Comparison of ENCODE assay signal across 16 cellular contexts in genomic region chr20:1874534-1875168, GRCh38. TPM values are rescaled to one million over a fixed set of nuclear protein-coding genes. Genes with fewer than 3 reads are reported as not detected.
DNase-seq lines count a peak whose midpoint lies in the region; ATAC-seq and TF ChIP-seq lines count a peak whose summit lies in the region.
"Had no signal": no experiment of that assay in that cellular context is flagged by ENCODE, and none has a peak within 500 bp of the region (broad histone marks: within the 10 kb centered on the region; RNA-seq: fewer than 3 reads in every experiment).

No MANE protein-coding gene starts in this region.

- POLR2A ChIA-PET in IMR-90 (lab: Charles Lee; ENCODE audit: unreplicated experiment): no interaction called here

- H3K9me3 ChIP-seq in IMR-90 (ENCODE audit: control insufficient read depth, insufficient read depth, low read length) (0 out of 2 replicates have a peak, but pooled peaks cover 2% of the 10 kb centered on the region), heart right ventricle (peaks cover 0 to 5% (median 0%) of the 10 kb centered on the region in 11 donors)
- H3K9me3 ChIP-seq: sigmoid colon, SK-N-SH had no signal

- no peaks in the 10 kb centered on the region for H3K79me1 ChIP-seq in IMR-90 (ENCODE audit: low read depth in 1 of 2, low read length in 2 of 2)

- H3K4me2 ChIP-seq in IMR-90 (ENCODE audit: low read depth, low read length): no peak overlapping the region
- H3K4me2 ChIP-seq: SK-N-SH had no signal

- H3K9me1 ChIP-seq in IMR-90 (ENCODE audit: insufficient read depth, low read length): no peaks in the 10 kb centered on the region

- H2BK20ac ChIP-seq in IMR-90 (ENCODE audit: low read depth, low read length): no peak overlapping the region

- H3K36me3 ChIP-seq in IMR-90 (ENCODE audit: control insufficient read depth, insufficient read depth, low read length) (no peaks in the 10 kb centered on the region), heart right ventricle (no peaks in the 10 kb centered on the region)
- H3K36me3 ChIP-seq: sigmoid colon had no signal

- in situ Hi-C loops in IMR-90 (cut with MboI; ENCODE audit: low sequenced_read_pairs): no loop called here

- no peak overlapping the region for H2AK9ac ChIP-seq in IMR-90 (replicated peaks; ENCODE audit: low read depth, low read length, poor library complexity)

- H3K9ac ChIP-seq in IMR-90 (ENCODE audit: low read depth, low read length): no peak overlapping the region
- H3K9ac ChIP-seq: SK-N-SH had no signal

- no peak overlapping the region for H3K18ac ChIP-seq in IMR-90 (ENCODE audit: low read depth, low read length)

- H3K4me3 ChIP-seq in IMR-90 (ENCODE audit: insufficient read depth, low read depth, low read length) (no peak overlapping the region), heart right ventricle (no peak overlapping the region), lower leg skin (ENCODE audit: low read depth, poor library complexity, severe bottlenecking) (no peak overlapping the region)
- H3K4me3 ChIP-seq: sigmoid colon had no signal

- H3K27ac ChIP-seq in IMR-90 (ENCODE audit: insufficient read depth, low read length) (no peak overlapping the region), heart right ventricle (peak overlapping the region in 1 of 10 donors; percentile 58)
- H3K27ac ChIP-seq: sigmoid colon had no signal

- H3K4ac ChIP-seq in IMR-90 (ENCODE audit: low read depth, low read length): no peak overlapping the region

- H3K23ac ChIP-seq in IMR-90 (ENCODE audit: low read depth, low read length): no peak overlapping the region

- H2AK5ac ChIP-seq in IMR-90 (ENCODE audit: low read depth, low read length): no peak overlapping the region

- dilution Hi-C loops in IMR-90 (cut with HindIII; ENCODE audit: low sequenced_read_pairs, unreplicated experiment): no loop called here

- H3K14ac ChIP-seq in IMR-90 (replicated peaks; ENCODE audit: low read depth, low read length): no peak overlapping the region

- no peak overlapping the region for H2BK15ac ChIP-seq in IMR-90 (ENCODE audit: low read depth, low read length)

- H2BK5ac ChIP-seq in IMR-90 (ENCODE audit: low read depth, low read length, poor library complexity, severe bottlenecking): no peak overlapping the region

- DNase-seq in IMR-90 (peak; percentile 29), SKM-1 (lab: John Stamatoyannopoulos, UW; ENCODE audit: unreplicated experiment) (peak; percentile 35), heart right ventricle (peak in 1 of 2 donors; percentile 30), sciatic nerve (ENCODE audit: low spot score) (no peak), lower leg skin (ENCODE audit: low spot score in 2 of 2) (no peak)
- DNase-seq: activated B cell treated with CpG ODN at 0.5 μM for 24 hours; activated CD8-positive, alpha-beta memory T cell treated with anti-CD3 and anti-CD28 coated beads, Interleukin-2, amount 50 U/mL, for 48 hours; CD4-positive, CD25-positive, alpha-beta regulatory T cell; NCI-H187; NCI-H82; sigmoid colon; SK-N-SH; stimulated activated naive CD8-positive, alpha-beta T cell treated with anti-CD3 and anti-CD28 coated beads, Interleukin-15, amount 100 ng/mL, for 72 hours had no signal

- 73% methylated on average over 12 of the region's 17 CpGs; no CpG with 5 or more reads in 1 of the 2 experiments for WGBS in IMR-90 (ENCODE audit: extremely low coverage in 2 of 2, insufficient read length in 1 of 2), 2 experiments
- WGBS in heart right ventricle, 2 donors: 65 to 68% methylated on average over 17 of the region's 17 CpGs
- WGBS in lower leg skin, 2 donors: 78 to 87% methylated on average over 17 of the region's 17 CpGs

- ATAC-seq in IMR-90 (ENCODE audit: low read depth): no peak
- ATAC-seq in heart right ventricle: peak in 6 of 8 donors; percentile 19 to 54 (median 34)
- ATAC-seq in sciatic nerve: peak; percentile 12
- ATAC-seq in GM21526 (IDR thresholded peaks at IDR 0.05; ENCODE audit: low FRiP score, unreplicated experiment): no peak
- no peak for ATAC-seq in GM18868 (IDR thresholded peaks at IDR 0.05; ENCODE audit: unreplicated experiment)
- ATAC-seq: HCT116; stimulated activated naive CD8-positive, alpha-beta T cell treated with anti-CD3 and anti-CD28 coated beads, Interleukin-15, amount 100 ng/mL, for 72 hours had no signal

- no peak overlapping the region for H4K91ac ChIP-seq in IMR-90 (ENCODE audit: insufficient read depth, low read depth, low read length)

- intact Hi-C loops in IMR-90 (cut with micrococcal nuclease): no loop called here
- intact Hi-C loops in heart right ventricle (cut with DNase I): no loop called here
- intact Hi-C loops in sciatic nerve (cut with DNase I): no loop called here
- intact Hi-C loops in lower leg skin (cut with DNase I; ENCODE audit: low total_unique reads): no loop called here

- H4K8ac ChIP-seq in IMR-90 (ENCODE audit: low read depth in 2 of 2, low read length in 2 of 2): no peak overlapping the region

- no peak for TF ChIP-seq POLR2A in IMR-90 (IDR thresholded peaks at IDR 0.05; ENCODE audit: low read depth, low read length)
- TF ChIP-seq POLR2A in lower leg skin (IDR thresholded peaks at IDR 0.05): no peak

- no peak overlapping the region for H3K56ac ChIP-seq in IMR-90 (ENCODE audit: extremely low read depth, insufficient read depth, low read length)

- no peaks in the 10 kb centered on the region for H4K20me1 ChIP-seq in IMR-90 (ENCODE audit: insufficient read depth, low read length)

- TF ChIP-seq RAD21 in IMR-90 (IDR thresholded peaks at IDR 0.05; ENCODE audit: low read length): no peak

- H2AFZ ChIP-seq in IMR-90 (replicated peaks; ENCODE audit: low read length, poor library complexity): no peak overlapping the region

- TF ChIP-seq CTCF in IMR-90 (conservative IDR thresholded peaks at IDR 0.05; ENCODE audit: low read depth, low read length) (no peak), heart right ventricle (IDR thresholded peaks at IDR 0.05) (no peak), lower leg skin (IDR thresholded peaks at IDR 0.05) (no peak)

- peaks cover under 1% of the 10 kb centered on the region; the same call in 1 of the 2 replicates for H3K4me1 ChIP-seq in IMR-90 (ENCODE audit: control insufficient read depth, insufficient read depth, low read length)
- H3K4me1 ChIP-seq in heart right ventricle: peaks cover 0 to 46% (median 0%) of the 10 kb centered on the region in 9 donors
- H3K4me1 ChIP-seq: sigmoid colon had no signal

- no peak overlapping the region for H4K5ac ChIP-seq in IMR-90 (ENCODE audit: low read depth, low read length)

- H3K27me3 ChIP-seq in IMR-90 (ENCODE audit: control insufficient read depth, insufficient read depth, low read length) (peaks cover 4% of the 10 kb centered on the region; the same call in 1 of the 2 replicates), heart right ventricle (peaks cover 0 to 5% (median 0%) of the 10 kb centered on the region in 7 donors)

- CTCF ChIA-PET in IMR-90 (lab: Yijun Ruan, JAX): no interaction called here

- no TSS peak for BruUV-seq in IMR-90 (replicated peaks; lab: Mats Ljungman, UMichigan)

- H2BK120ac ChIP-seq in IMR-90 (ENCODE audit: low read depth, low read length): no peak overlapping the region

TF ChIP-seq in IMR-90, 13 proteins besides CTCF, POLR2A, EP300 and RAD21:
- no peak for TF ChIP-seq NFE2L2 (IDR thresholded peaks at IDR 0.05; ENCODE audit: low read depth, low read length)
- no peak for TF ChIP-seq FOS (IDR thresholded peaks at IDR 0.05; ENCODE audit: low read depth, low read length)
- no peak for TF ChIP-seq RFX5 (IDR thresholded peaks at IDR 0.05; ENCODE audit: low read depth, low read length)
- TF ChIP-seq MAZ (IDR thresholded peaks at IDR 0.05; ENCODE audit: borderline replicate concordance, low read depth, low read length): no peak
- TF ChIP-seq MAFK (IDR thresholded peaks at IDR 0.05; ENCODE audit: low read depth, low read length): no peak
- TF ChIP-seq USF2 (IDR thresholded peaks at IDR 0.05; ENCODE audit: low read depth, low read length): no peak
- no peak for TF ChIP-seq BHLHE40 (IDR thresholded peaks at IDR 0.05; ENCODE audit: low read depth, low read length)
- TF ChIP-seq RCOR1 (IDR thresholded peaks at IDR 0.05; ENCODE audit: insufficient replicate concordance, low read length): no peak
- TF ChIP-seq CEBPB (IDR thresholded peaks at IDR 0.05; ENCODE audit: low read depth, low read length): no peak
- no peak for TF ChIP-seq MXI1 (IDR thresholded peaks at IDR 0.05; ENCODE audit: borderline replicate concordance, low read depth, low read length)
- TF ChIP-seq ELK1 (IDR thresholded peaks at IDR 0.05; ENCODE audit: borderline replicate concordance, low read depth, low read length): no peak
- TF ChIP-seq SMC3 (IDR thresholded peaks at IDR 0.05; ENCODE audit: low read depth, low read length): no peak
- TF ChIP-seq CHD1 (IDR thresholded peaks at IDR 0.05; ENCODE audit: low read depth, low read length): no peak

RNA-seq across cellular contexts. Expression of gene SIRPA, which starts 20.6 kb away (rescaled TPM):
- total RNA-seq in IMR-90 (2012; rRNA removed) (9.7 and 9.9 TPM in 2 replicates), heart right ventricle (10 to 100 TPM; 16.7 to 45.8 (median 24.8) TPM), sciatic nerve (55.5 TPM), lower leg skin (10 to 100 TPM; 29.3 to 55.0 (median 44.1) TPM)
- polyA plus RNA-seq in IMR-90 (2012; rRNA removed) (37.2 and 40.2 TPM in 2 replicates), heart right ventricle (10 to 100 TPM in 1 of 2 donors, 1 to 10 TPM in 1; 9.7 to 31.5 TPM)
- 25.7 and 34.3 TPM in 2 replicates for polyA plus RNA-seq in IMR-90 (2012; cell fraction: cytosol; rRNA removed)
- polyA plus RNA-seq in IMR-90 (2012; cell fraction: nucleus; rRNA removed; ENCODE audit: low replicate concordance): 30.5 and 36.1 TPM in 2 replicates
- total RNA-seq: CD4-positive, CD25-positive, alpha-beta regulatory T cell had no signal
- polyA plus RNA-seq: CD4-positive, CD25-positive, alpha-beta regulatory T cell had no signal

Comparison
In these comparisons a context has a peak if more than half of its experiments do, and no peak if none do; other contexts are left out.
1. ATAC-seq: peak in heart right ventricle (6 of 8) and sciatic nerve (single experiment); none in IMR-90 (single experiment), GM21526 (single experiment) and GM18868 (single experiment).
2. DNase-seq: peak in IMR-90 (single experiment) and SKM-1 (single experiment); none in sciatic nerve (single experiment) and lower leg skin (0 of 2).